19 cellular contexts compared by ENCODE assay signal in the genomic region with DNA sequence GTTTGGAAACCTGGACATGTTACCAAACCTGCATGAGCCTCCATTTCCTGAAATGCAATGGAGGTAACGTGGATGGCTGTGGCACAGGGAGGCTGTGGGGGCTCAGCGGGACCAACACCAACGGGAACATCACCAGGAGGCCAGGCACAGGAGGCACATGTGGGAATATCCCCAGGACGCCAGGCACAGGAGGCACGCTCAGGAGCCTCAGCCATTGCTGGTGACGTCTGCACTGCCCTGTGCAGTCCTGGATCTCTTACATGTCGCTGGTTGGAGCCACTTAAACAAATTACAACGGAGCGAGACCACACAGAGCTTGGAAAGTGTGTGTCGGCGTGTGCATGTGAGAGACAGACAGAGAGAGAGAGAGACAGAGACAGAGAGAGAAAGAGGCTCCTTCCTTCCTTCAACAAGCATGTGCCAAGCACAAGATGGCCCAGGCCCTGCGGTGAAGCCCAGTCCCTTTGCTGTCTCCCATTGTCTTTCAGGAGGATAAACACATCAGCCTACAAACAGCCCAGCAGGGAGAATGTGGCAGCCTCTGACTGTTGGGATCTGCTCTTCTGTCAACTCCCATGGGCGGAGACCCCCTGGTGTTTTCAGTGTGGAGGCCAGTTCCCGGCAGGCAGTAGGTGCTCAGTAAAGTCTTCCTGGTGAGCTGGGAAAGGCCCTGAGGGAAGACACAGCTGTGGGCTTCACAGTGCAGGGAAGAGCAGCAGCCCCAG.
DNase-seq lines count a peak whose midpoint lies in the region; ATAC-seq and TF ChIP-seq lines count a peak whose summit lies in the region.
"Had no signal": no experiment of that assay in that cellular context is flagged by ENCODE, and none has a peak within 500 bp of the region (broad histone marks: within the 10 kb centered on the region; RNA-seq: fewer than 3 reads in every experiment).

No MANE protein-coding gene starts in this region.

- H2AFZ ChIP-seq in IMR-90 (replicated peaks; ENCODE audit: low read length, poor library complexity): peak overlapping the region; percentile 33

- ATAC-seq in IMR-90 (ENCODE audit: low read depth) (no peak), GM21381 (IDR thresholded peaks at IDR 0.05; ENCODE audit: unreplicated experiment) (no peak)
- peak; percentile 23 for ATAC-seq in stimulated activated effector memory CD8-positive, alpha-beta T cell treated with anti-CD3 and anti-CD28 coated beads, Interleukin-12 subunit alpha, Interleukin-12 subunit beta, amount 100 ng/mL, for 72 hours
- ATAC-seq: HCT116 had no signal

- no peak for TF ChIP-seq EP300 in esophagus muscularis mucosa (IDR thresholded peaks at IDR 0.05)

- POLR2A ChIA-PET in IMR-90 (lab: Charles Lee; ENCODE audit: unreplicated experiment): interaction anchor here (0.6 kb wide), 1 partner anchor 62 kb away, joined by 4 read pairs; no protein-coding TSS in a partner anchor

- H4K5ac ChIP-seq in IMR-90 (ENCODE audit: low read depth, low read length): no peak overlapping the region

- no peak overlapping the region for H2BK20ac ChIP-seq in IMR-90 (ENCODE audit: low read depth, low read length)

- H3K9me3 ChIP-seq in IMR-90 (ENCODE audit: control insufficient read depth, insufficient read depth, low read length): no peaks in the 10 kb centered on the region; the same call in 1 of the 2 replicates
- no peaks in the 10 kb centered on the region for H3K9me3 ChIP-seq in esophagus muscularis mucosa
- no peaks in the 10 kb centered on the region for H3K9me3 ChIP-seq in thyroid gland
- H3K9me3 ChIP-seq: BE2C had no signal

- no peak overlapping the region for H2AK9ac ChIP-seq in IMR-90 (replicated peaks; ENCODE audit: low read depth, low read length, poor library complexity)

- no peak overlapping the region for H3K27ac ChIP-seq in IMR-90 (ENCODE audit: insufficient read depth, low read length)
- H3K27ac ChIP-seq in esophagus muscularis mucosa (replicated peaks in 1 of 4): no peak overlapping the region
- H3K27ac ChIP-seq in thyroid gland: no peak overlapping the region

- no peaks in the 10 kb centered on the region for H4K20me1 ChIP-seq in IMR-90 (ENCODE audit: insufficient read depth, low read length)

- no peak overlapping the region for H3K18ac ChIP-seq in IMR-90 (ENCODE audit: low read depth, low read length)

- H3K56ac ChIP-seq in IMR-90 (ENCODE audit: extremely low read depth, insufficient read depth, low read length): no peak overlapping the region

- peaks cover 1% of the 10 kb centered on the region; the same call in 1 of the 2 replicates for H3K4me1 ChIP-seq in IMR-90 (ENCODE audit: control insufficient read depth, insufficient read depth, low read length)
- peaks cover 0 to 5% (median 0%) of the 10 kb centered on the region in 4 donors for H3K4me1 ChIP-seq in esophagus muscularis mucosa
- H3K4me1 ChIP-seq in thyroid gland: no peaks in the 10 kb centered on the region
- H3K4me1 ChIP-seq: BE2C had no signal

- TF ChIP-seq CTCF in IMR-90 (conservative IDR thresholded peaks at IDR 0.05; ENCODE audit: low read depth, low read length): no peak
- no peak for TF ChIP-seq CTCF in esophagus muscularis mucosa (IDR thresholded peaks at IDR 0.05)
- TF ChIP-seq CTCF in thyroid gland (IDR thresholded peaks at IDR 0.05): no peak

- H3K4me3 ChIP-seq in IMR-90 (ENCODE audit: insufficient read depth, low read depth, low read length): no peak overlapping the region
- H3K4me3 ChIP-seq in esophagus muscularis mucosa: no peak overlapping the region
- no peak overlapping the region for H3K4me3 ChIP-seq in thyroid gland (replicated peaks in 1 of 3)

- no peak overlapping the region for H3K4ac ChIP-seq in IMR-90 (ENCODE audit: low read depth, low read length)

- H3K27ac Mint-ChIP-seq in stimulated activated effector memory CD8-positive, alpha-beta T cell treated with anti-CD3 and anti-CD28 coated beads, Interleukin-12 subunit alpha, Interleukin-12 subunit beta, amount 100 ng/mL, for 72 hours: no peak overlapping the region
- H3K27ac Mint-ChIP-seq: CD4-positive, CD25-positive, alpha-beta regulatory T cell; CD8-positive, alpha-beta memory T cell had no signal

- no peaks in the 10 kb centered on the region for H3K9me3 Mint-ChIP-seq in stimulated activated effector memory CD8-positive, alpha-beta T cell treated with anti-CD3 and anti-CD28 coated beads, Interleukin-12 subunit alpha, Interleukin-12 subunit beta, amount 100 ng/mL, for 72 hours

- H2BK120ac ChIP-seq in IMR-90 (ENCODE audit: low read depth, low read length): no peak overlapping the region

- H3K36me3 ChIP-seq in IMR-90 (ENCODE audit: control insufficient read depth, insufficient read depth, low read length): no peaks in the 10 kb centered on the region
- H3K36me3 ChIP-seq in esophagus muscularis mucosa: no peaks in the 10 kb centered on the region
- H3K36me3 ChIP-seq in thyroid gland: no peaks in the 10 kb centered on the region
- H3K36me3 ChIP-seq: BE2C had no signal

- 81% methylated on average over 8 of the region's 14 CpGs; no CpG with 5 or more reads in 1 of the 2 experiments for WGBS in IMR-90 (ENCODE audit: extremely low coverage in 2 of 2, insufficient read length in 1 of 2), 2 experiments
- 92% methylated on average over 14 of the region's 14 CpGs for WGBS in esophagus muscularis mucosa
- WGBS in thyroid gland, 2 donors: 86 to 87% methylated on average over 12 to 14 of the region's 14 CpGs

- TF ChIP-seq POLR2A in IMR-90 (IDR thresholded peaks at IDR 0.05; ENCODE audit: low read depth, low read length): no peak
- TF ChIP-seq POLR2A in esophagus muscularis mucosa (IDR thresholded peaks at IDR 0.05; ENCODE audit: low read depth): no peak
- no peak for TF ChIP-seq POLR2A in thyroid gland (IDR thresholded peaks at IDR 0.05)

- DNase-seq in IMR-90 (no peak), NCI-H146 treated with DMSO at 0.1 percent for 48 hours (lab: John Stamatoyannopoulos, UW; ENCODE audit: unreplicated experiment) (peak; percentile 21), esophagus muscularis mucosa (ENCODE audit: extremely low spot score) (peak; percentile 86), NAMALWA (ENCODE audit: low spot score) (no peak), thyroid gland (no peak)
- DNase-seq in stimulated activated effector memory CD8-positive, alpha-beta T cell treated with anti-CD3 and anti-CD28 coated beads, Interleukin-12 subunit alpha, Interleukin-12 subunit beta, amount 100 ng/mL, for 72 hours (ENCODE audit: low spot score in 2 of 2): no peak
- DNase-seq: ACHN; BE2C; C1 segment of cervical spinal cord; CD4-positive, CD25-positive, alpha-beta regulatory T cell; CD8-positive, alpha-beta memory T cell; DMS 273 treated with DMSO at 0.1 percent for 48 hours; DMS53; DND-41; EL; GOT3; H7 had no signal

- H2BK5ac ChIP-seq in IMR-90 (ENCODE audit: low read depth, low read length, poor library complexity, severe bottlenecking): no peak overlapping the region

- CTCF ChIA-PET in IMR-90 (lab: Yijun Ruan, JAX): no interaction called here

- no peak overlapping the region for H2AK5ac ChIP-seq in IMR-90 (ENCODE audit: low read depth, low read length)

- intact Hi-C loops in IMR-90 (cut with micrococcal nuclease): no loop called here
- intact Hi-C loops in esophagus muscularis mucosa (cut with DNase I): no loop called here
- intact Hi-C loops in thyroid gland (cut with DNase I): no loop called here

- H3K14ac ChIP-seq in IMR-90 (replicated peaks; ENCODE audit: low read depth, low read length): no peak overlapping the region

- in situ Hi-C loops in IMR-90 (cut with MboI; ENCODE audit: low sequenced_read_pairs): no loop called here

- no peaks in the 10 kb centered on the region for H3K27me3 ChIP-seq in IMR-90 (ENCODE audit: control insufficient read depth, insufficient read depth, low read length)
- H3K27me3 ChIP-seq in esophagus muscularis mucosa: no peaks in the 10 kb centered on the region
- H3K27me3 ChIP-seq in thyroid gland: no peaks in the 10 kb centered on the region
- H3K27me3 ChIP-seq: BE2C had no signal

- dilution Hi-C loops in IMR-90 (cut with HindIII; ENCODE audit: low sequenced_read_pairs, unreplicated experiment): no loop called here

- no peaks in the 10 kb centered on the region for H3K4me1 Mint-ChIP-seq in stimulated activated effector memory CD8-positive, alpha-beta T cell treated with anti-CD3 and anti-CD28 coated beads, Interleukin-12 subunit alpha, Interleukin-12 subunit beta, amount 100 ng/mL, for 72 hours
- H3K4me1 Mint-ChIP-seq: CD4-positive, CD25-positive, alpha-beta regulatory T cell; CD8-positive, alpha-beta memory T cell had no signal

- H2BK15ac ChIP-seq in IMR-90 (ENCODE audit: low read depth, low read length): no peak overlapping the region

- no TSS peak for BruUV-seq in IMR-90 (replicated peaks; lab: Mats Ljungman, UMichigan)

- H4K8ac ChIP-seq in IMR-90 (ENCODE audit: low read depth in 2 of 2, low read length in 2 of 2): no peak overlapping the region

- no peak overlapping the region for H3K9ac ChIP-seq in IMR-90 (ENCODE audit: low read depth, low read length)

- H3K4me3 Mint-ChIP-seq in stimulated activated effector memory CD8-positive, alpha-beta T cell treated with anti-CD3 and anti-CD28 coated beads, Interleukin-12 subunit alpha, Interleukin-12 subunit beta, amount 100 ng/mL, for 72 hours: no peak overlapping the region
- H3K4me3 Mint-ChIP-seq: CD4-positive, CD25-positive, alpha-beta regulatory T cell; CD8-positive, alpha-beta memory T cell had no signal

- no peaks in the 10 kb centered on the region for H3K9me1 ChIP-seq in IMR-90 (ENCODE audit: insufficient read depth, low read length)

- no peaks in the 10 kb centered on the region for H3K79me1 ChIP-seq in IMR-90 (ENCODE audit: low read depth in 1 of 2, low read length in 2 of 2)

- no peak overlapping the region for H4K91ac ChIP-seq in IMR-90 (ENCODE audit: insufficient read depth, low read depth, low read length)

- no peak for TF ChIP-seq RAD21 in IMR-90 (IDR thresholded peaks at IDR 0.05; ENCODE audit: low read length)

- H3K23ac ChIP-seq in IMR-90 (ENCODE audit: low read depth, low read length): no peak overlapping the region

- no peak overlapping the region for H3K4me2 ChIP-seq in IMR-90 (ENCODE audit: low read depth, low read length)

- no peaks in the 10 kb centered on the region for H3K36me3 Mint-ChIP-seq in stimulated activated effector memory CD8-positive, alpha-beta T cell treated with anti-CD3 and anti-CD28 coated beads, Interleukin-12 subunit alpha, Interleukin-12 subunit beta, amount 100 ng/mL, for 72 hours
- H3K36me3 Mint-ChIP-seq: CD4-positive, CD25-positive, alpha-beta regulatory T cell; CD8-positive, alpha-beta memory T cell had no signal

TF ChIP-seq in IMR-90, 13 proteins besides CTCF, POLR2A, EP300 and RAD21:
- TF ChIP-seq USF2 (IDR thresholded peaks at IDR 0.05; ENCODE audit: low read depth, low read length): no peak

Comparison
In these comparisons a context has a peak if more than half of its experiments do, and no peak if none do; other contexts are left out.
1. DNase-seq: peak in NCI-H146 treated with DMSO at 0.1 percent for 48 hours (single experiment) and esophagus muscularis mucosa (single experiment); none in IMR-90 (single experiment), stimulated activated effector memory CD8-positive, alpha-beta T cell treated with anti-CD3 and anti-CD28 coated beads, Interleukin-12 subunit alpha, Interleukin-12 subunit beta, amount 100 ng/mL, for 72 hours (0 of 2), NAMALWA (single experiment) and thyroid gland (0 of 2).